ENCODE assay signal across 1 cellular context in genomic region chr3:137066092-137066491, GRCh38.
TF ChIP-seq lines count a peak whose summit lies in the region.

No MANE protein-coding gene starts in this region.

TF ChIP-seq in GM12878, 131 proteins besides CTCF, POLR2A, EP300 and RAD21 (continued from another document):
- no peak for TF ChIP-seq ZNF622 (IDR thresholded peaks at IDR 0.05)
- TF ChIP-seq MTA3 (IDR thresholded peaks at IDR 0.05; ENCODE audit: borderline replicate concordance, low read length), result no peak
- TF ChIP-seq ZBED1 (IDR thresholded peaks at IDR 0.05; ENCODE audit: borderline replicate concordance), result no peak
- TF ChIP-seq NR2F1 (conservative IDR thresholded peaks at IDR 0.05), result no peak
- TF ChIP-seq RFX5 (IDR thresholded peaks at IDR 0.05; ENCODE audit: low read depth, low read length), result no peak
